Comparison of ENCODE assay signal across 10 cellular contexts in the genomic region with DNA sequence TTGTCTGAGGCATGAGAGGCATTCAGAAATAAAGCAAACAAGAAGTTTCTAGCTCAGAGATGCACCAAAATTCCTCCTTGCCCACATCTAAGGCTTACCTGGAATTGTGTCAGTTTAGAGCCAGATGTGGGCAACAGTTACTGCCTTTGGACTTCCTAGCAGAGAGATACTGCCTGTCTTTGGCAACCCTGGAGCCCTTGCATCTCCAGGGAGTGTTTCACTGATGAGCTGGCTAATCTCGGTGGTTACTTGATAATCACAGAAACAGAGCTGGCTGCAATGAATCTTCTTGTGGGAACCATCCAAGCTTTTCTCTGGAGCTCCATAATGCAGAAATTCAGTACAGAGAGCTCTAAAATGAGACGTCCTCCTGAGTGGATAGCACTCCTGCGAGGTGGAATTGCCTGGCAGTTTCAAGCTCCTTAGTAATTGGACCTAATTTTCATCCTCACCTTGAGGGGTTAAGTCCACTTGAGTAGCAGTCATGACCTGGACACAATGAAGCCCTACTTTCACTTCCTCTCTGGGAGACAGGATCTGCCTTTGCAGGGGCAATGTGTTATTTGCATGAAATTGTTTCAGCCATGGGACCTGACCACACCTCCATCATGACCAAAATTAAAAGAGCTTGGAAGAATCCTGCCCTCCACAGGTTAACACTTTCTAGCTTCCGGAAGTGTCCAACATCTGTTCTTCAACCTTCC.
DNase-seq lines count a peak whose midpoint lies in the region; ATAC-seq and TF ChIP-seq lines count a peak whose summit lies in the region.
"Had no signal": no experiment of that assay in that cellular context is flagged by ENCODE, and none has a peak within 500 bp of the region (broad histone marks: within the 10 kb centered on the region; RNA-seq: fewer than 3 reads in every experiment).

No MANE protein-coding gene starts in this region.

- no peaks in the 10 kb centered on the region for H3K9me3 Mint-ChIP-seq in stimulated activated memory B cell treated with anti-CD40 and anti-IgM and Interleukin-4, amounts not matched to agents 10 μg/mL and 1 μg/mL and 100 μg/mL, for 72 hours
- H3K9me3 Mint-ChIP-seq in naive thymus-derived CD4-positive, alpha-beta T cell = peaks cover 0 to 18% (median 0%) of the 10 kb centered on the region in 11 donors
- H3K9me3 Mint-ChIP-seq: activated T-cell treated with anti-CD3 and anti-CD28 coated beads, Interleukin-2, amount 50 U/mL, for 4 hours; dendritic cell treated with granulocyte-macrophage colony-stimulating factor and Interleukin-4, amounts not matched to agents 40 ng/mL and 50 ng/mL, for 4 days had no signal

- H3K27ac Mint-ChIP-seq in stimulated activated memory B cell treated with anti-CD40 and anti-IgM and Interleukin-4, amounts not matched to agents 10 μg/mL and 1 μg/mL and 100 μg/mL, for 72 hours = no peak overlapping the region
- no peak overlapping the region for H3K27ac Mint-ChIP-seq in naive thymus-derived CD4-positive, alpha-beta T cell
- H3K27ac Mint-ChIP-seq: dendritic cell treated with granulocyte-macrophage colony-stimulating factor and Interleukin-4, amounts not matched to agents 40 ng/mL and 50 ng/mL, for 4 days had no signal

- no peak overlapping the region for H3K4me3 ChIP-seq in neuronal stem cell (ENCODE audit: low read length in 2 of 2)
- no peak overlapping the region for H3K4me3 ChIP-seq in naive thymus-derived CD4-positive, alpha-beta T cell (ENCODE audit: low read length)
- H3K4me3 ChIP-seq in thyroid gland (replicated peaks in 1 of 3) = no peak overlapping the region

- DNase-seq in neuronal stem cell (ENCODE audit: low spot score) (no peak), thyroid gland (no peak), SK-N-DZ (ENCODE audit: low spot score) (no peak)
- DNase-seq in naive thymus-derived CD4-positive, alpha-beta T cell = no peak
- DNase-seq: activated T-cell treated with anti-CD3 and anti-CD28 coated beads, Interleukin-2, amount 50 U/mL, for 4 hours had no signal

- no peak for TF ChIP-seq POLR2A in thyroid gland (IDR thresholded peaks at IDR 0.05)

- H2BK12ac ChIP-seq in neuronal stem cell (ENCODE audit: low read length) = no peak overlapping the region

- peaks cover 0 to 6% of the 10 kb centered on the region in 2 donors for H3K9me3 ChIP-seq in neuronal stem cell (replicated peaks in 1 of 2; ENCODE audit: control insufficient read depth in 2 of 2, insufficient read depth in 1 of 2, low read depth in 1 of 2, low read length in 2 of 2)
- no peaks in the 10 kb centered on the region for H3K9me3 ChIP-seq in naive thymus-derived CD4-positive, alpha-beta T cell (ENCODE audit: control insufficient read depth in 2 of 3, low read length in 3 of 3)
- H3K9me3 ChIP-seq in thyroid gland = no peaks in the 10 kb centered on the region

- no peak overlapping the region for H2AK5ac ChIP-seq in neuronal stem cell (ENCODE audit: low read depth, low read length)

- no peaks in the 10 kb centered on the region for H3K27me3 Mint-ChIP-seq in stimulated activated memory B cell treated with anti-CD40 and anti-IgM and Interleukin-4, amounts not matched to agents 10 μg/mL and 1 μg/mL and 100 μg/mL, for 72 hours
- no peaks in the 10 kb centered on the region for H3K27me3 Mint-ChIP-seq in naive thymus-derived CD4-positive, alpha-beta T cell

- no peak overlapping the region for H4K8ac ChIP-seq in neuronal stem cell (ENCODE audit: low read depth, low read length)

- H3K4ac ChIP-seq in neuronal stem cell (ENCODE audit: low read length) = no peak overlapping the region

- no CpG with 5 or more reads among the region's 4 CpGs for WGBS in neuronal stem cell (ENCODE audit: extremely low coverage in 2 of 2, insufficient read length in 2 of 2, insufficient replicate concordance in 1 of 2), 2 donors
- WGBS in thyroid gland, 2 donors = 69 to 70% methylated on average over 4 of the region's 4 CpGs

- POLR2A ChIA-PET in naive thymus-derived CD4-positive, alpha-beta T cell (lab: Charles Lee) = no interaction called here

- H3K36me3 Mint-ChIP-seq in stimulated activated memory B cell treated with anti-CD40 and anti-IgM and Interleukin-4, amounts not matched to agents 10 μg/mL and 1 μg/mL and 100 μg/mL, for 72 hours = no peaks in the 10 kb centered on the region
- H3K36me3 Mint-ChIP-seq in naive thymus-derived CD4-positive, alpha-beta T cell = no peaks in the 10 kb centered on the region

- no peak overlapping the region for H3K4me3 Mint-ChIP-seq in stimulated activated memory B cell treated with anti-CD40 and anti-IgM and Interleukin-4, amounts not matched to agents 10 μg/mL and 1 μg/mL and 100 μg/mL, for 72 hours
- no peak overlapping the region for H3K4me3 Mint-ChIP-seq in naive thymus-derived CD4-positive, alpha-beta T cell
- H3K4me3 Mint-ChIP-seq: activated T-cell treated with anti-CD3 and anti-CD28 coated beads, Interleukin-2, amount 50 U/mL, for 4 hours; dendritic cell treated with granulocyte-macrophage colony-stimulating factor and Interleukin-4, amounts not matched to agents 40 ng/mL and 50 ng/mL, for 4 days had no signal

- H3K23ac ChIP-seq in neuronal stem cell (ENCODE audit: low read depth, low read length, poor library complexity) = no peak overlapping the region

- no peak for TF ChIP-seq CTCF in thyroid gland (IDR thresholded peaks at IDR 0.05)

- peak overlapping the region; percentile 22 for H2BK15ac ChIP-seq in neuronal stem cell (ENCODE audit: low read length)

- H3K14ac ChIP-seq in neuronal stem cell (ENCODE audit: low read length) = no peak overlapping the region

- CTCF ChIA-PET in naive thymus-derived CD4-positive, alpha-beta T cell (lab: Charles Lee) = no interaction called here

- no peak overlapping the region for H3K9ac ChIP-seq in neuronal stem cell (ENCODE audit: low read depth, low read length, poor library complexity)

- H2AFZ ChIP-seq in neuronal stem cell (ENCODE audit: low read length) = no peak overlapping the region

- no peak overlapping the region for H2BK5ac ChIP-seq in neuronal stem cell (ENCODE audit: low read length)

- H4K91ac ChIP-seq in neuronal stem cell (ENCODE audit: low read depth, low read length, poor library complexity) = no peak overlapping the region

- H3K27ac ChIP-seq in angular gyrus (ENCODE audit: low read depth, low read length) (peak overlapping the region; percentile 13), neuronal stem cell (replicated peaks; ENCODE audit: low read length) (no peak overlapping the region), thyroid gland (no peak overlapping the region)
- no peak overlapping the region for H3K27ac ChIP-seq in naive thymus-derived CD4-positive, alpha-beta T cell (ENCODE audit: low read depth, low read length)

- peaks cover 0 to 7% of the 10 kb centered on the region in 2 donors for H3K4me1 ChIP-seq in neuronal stem cell (ENCODE audit: control insufficient read depth in 2 of 2, insufficient read depth in 1 of 2, low read depth in 1 of 2, low read length in 2 of 2)
- no peaks in the 10 kb centered on the region for H3K4me1 ChIP-seq in naive thymus-derived CD4-positive, alpha-beta T cell (ENCODE audit: control insufficient read depth in 2 of 2, insufficient read depth in 2 of 2, low read length in 2 of 2)
- H3K4me1 ChIP-seq in thyroid gland = no peaks in the 10 kb centered on the region

- H3K79me1 ChIP-seq in neuronal stem cell (ENCODE audit: low read depth, low read length) = no peaks in the 10 kb centered on the region

- no peak overlapping the region for H2BK120ac ChIP-seq in neuronal stem cell (ENCODE audit: low read depth, low read length)

- no peak overlapping the region for H3K4me2 ChIP-seq in neuronal stem cell (ENCODE audit: insufficient read depth, low read length, poor library complexity, severe bottlenecking)

- ATAC-seq in GM19324 (IDR thresholded peaks at IDR 0.05; ENCODE audit: low FRiP score, unreplicated experiment) = peak; percentile 54
- ATAC-seq in HG03135 (IDR thresholded peaks at IDR 0.05; ENCODE audit: unreplicated experiment) = peak; percentile 72
- no peak for ATAC-seq in stimulated activated memory B cell treated with anti-CD40 and anti-IgM and Interleukin-4, amounts not matched to agents 10 μg/mL and 1 μg/mL and 100 μg/mL, for 72 hours
- no peak for ATAC-seq in naive thymus-derived CD4-positive, alpha-beta T cell
- ATAC-seq: activated T-cell treated with anti-CD3 and anti-CD28 coated beads, Interleukin-2, amount 50 U/mL, for 4 hours had no signal

- H3K18ac ChIP-seq in neuronal stem cell (ENCODE audit: low read length) = no peak overlapping the region

- H3K27me3 ChIP-seq in neuronal stem cell (ENCODE audit: control insufficient read depth in 3 of 3, insufficient read depth in 3 of 3, low read depth in 1 of 3, low read length in 3 of 3) (no peaks in the 10 kb centered on the region), thyroid gland (no peaks in the 10 kb centered on the region)
- no peaks in the 10 kb centered on the region for H3K27me3 ChIP-seq in naive thymus-derived CD4-positive, alpha-beta T cell (ENCODE audit: control insufficient read depth in 2 of 2, insufficient read depth in 2 of 2, low read length in 2 of 2)

- intact Hi-C loops in naive thymus-derived CD4-positive, alpha-beta T cell (cut with micrococcal nuclease) = no loop called here
- intact Hi-C loops in thyroid gland (cut with DNase I) = no loop called here

- peaks cover 10% of the 10 kb centered on the region for H3K4me1 Mint-ChIP-seq in stimulated activated memory B cell treated with anti-CD40 and anti-IgM and Interleukin-4, amounts not matched to agents 10 μg/mL and 1 μg/mL and 100 μg/mL, for 72 hours
- H3K4me1 Mint-ChIP-seq in naive thymus-derived CD4-positive, alpha-beta T cell = peaks cover 0 to 38% (median 17%) of the 10 kb centered on the region in 7 donors

- H3K36me3 ChIP-seq in neuronal stem cell (replicated peaks in 1 of 2; ENCODE audit: control insufficient read depth in 2 of 2, insufficient read depth in 2 of 2, low read length in 2 of 2) (no peaks in the 10 kb centered on the region), thyroid gland (no peaks in the 10 kb centered on the region)
- H3K36me3 ChIP-seq in naive thymus-derived CD4-positive, alpha-beta T cell (ENCODE audit: control insufficient read depth in 2 of 3, insufficient read depth in 3 of 3, low read length in 3 of 3) = no peaks in the 10 kb centered on the region

Comparison
In these comparisons a context has a peak if more than half of its experiments do, and no peak if none do; other contexts are left out.
1. ATAC-seq: peak in GM19324 (single experiment) and HG03135 (single experiment); none in stimulated activated memory B cell treated with anti-CD40 and anti-IgM and Interleukin-4, amounts not matched to agents 10 μg/mL and 1 μg/mL and 100 μg/mL, for 72 hours (single experiment) and naive thymus-derived CD4-positive, alpha-beta T cell (single experiment).